ENCODE assay signal across 1 cellular context in genomic region chr16:10323528-10323869, GRCh38.
TF ChIP-seq lines count a peak whose summit lies in the region.

No MANE protein-coding gene starts in this region.

TF ChIP-seq in GM12878, 131 proteins besides CTCF, POLR2A, EP300 and RAD21:
- no peak for TF ChIP-seq ZNF24 (IDR thresholded peaks at IDR 0.05)
- no peak for TF ChIP-seq POU2F2 (IDR thresholded peaks at IDR 0.05; ENCODE audit: borderline replicate concordance, low read depth, low read length)
- TF ChIP-seq, protein P1, sequence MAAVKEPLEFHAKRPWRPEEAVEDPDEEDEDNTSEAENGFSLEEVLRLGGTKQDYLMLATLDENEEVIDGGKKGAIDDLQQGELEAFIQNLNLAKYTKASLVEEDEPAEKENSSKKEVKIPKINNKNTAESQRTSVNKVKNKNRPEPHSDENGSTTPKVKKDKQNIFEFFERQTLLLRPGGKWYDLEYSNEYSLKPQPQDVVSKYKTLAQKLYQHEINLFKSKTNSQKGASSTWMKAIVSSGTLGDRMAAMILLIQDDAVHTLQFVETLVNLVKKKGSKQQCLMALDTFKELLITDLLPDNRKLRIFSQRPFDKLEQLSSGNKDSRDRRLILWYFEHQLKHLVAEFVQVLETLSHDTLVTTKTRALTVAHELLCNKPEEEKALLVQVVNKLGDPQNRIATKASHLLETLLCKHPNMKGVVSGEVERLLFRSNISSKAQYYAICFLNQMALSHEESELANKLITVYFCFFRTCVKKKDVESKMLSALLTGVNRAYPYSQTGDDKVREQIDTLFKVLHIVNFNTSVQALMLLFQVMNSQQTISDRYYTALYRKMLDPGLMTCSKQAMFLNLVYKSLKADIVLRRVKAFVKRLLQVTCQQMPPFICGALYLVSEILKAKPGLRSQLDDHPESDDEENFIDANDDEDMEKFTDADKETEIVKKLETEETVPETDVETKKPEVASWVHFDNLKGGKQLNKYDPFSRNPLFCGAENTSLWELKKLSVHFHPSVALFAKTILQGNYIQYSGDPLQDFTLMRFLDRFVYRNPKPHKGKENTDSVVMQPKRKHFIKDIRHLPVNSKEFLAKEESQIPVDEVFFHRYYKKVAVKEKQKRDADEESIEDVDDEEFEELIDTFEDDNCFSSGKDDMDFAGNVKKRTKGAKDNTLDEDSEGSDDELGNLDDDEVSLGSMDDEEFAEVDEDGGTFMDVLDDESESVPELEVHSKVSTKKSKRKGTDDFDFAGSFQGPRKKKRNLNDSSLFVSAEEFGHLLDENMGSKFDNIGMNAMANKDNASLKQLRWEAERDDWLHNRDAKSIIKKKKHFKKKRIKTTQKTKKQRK (IDR thresholded peaks at IDR 0.05; ENCODE audit: low read depth, low read length), result no peak
- no peak for TF ChIP-seq BHLHE40 (IDR thresholded peaks at IDR 0.05; ENCODE audit: borderline replicate concordance in 1 of 2, low read depth in 2 of 2, low read length in 1 of 2)
- no peak for TF ChIP-seq ASH2L (IDR thresholded peaks at IDR 0.05; ENCODE audit: borderline replicate concordance, low read depth)
- TF ChIP-seq SKIL (IDR thresholded peaks at IDR 0.05; ENCODE audit: low read depth, poor library complexity, severe bottlenecking), result no peak
- TF ChIP-seq TARDBP (IDR thresholded peaks at IDR 0.05; ENCODE audit: borderline replicate concordance), result no peak
- TF ChIP-seq BCL3 (IDR thresholded peaks at IDR 0.05; ENCODE audit: borderline replicate concordance, insufficient read depth, low read depth, low read length, poor library complexity, severe bottlenecking), result no peak
- TF ChIP-seq, protein P2, sequence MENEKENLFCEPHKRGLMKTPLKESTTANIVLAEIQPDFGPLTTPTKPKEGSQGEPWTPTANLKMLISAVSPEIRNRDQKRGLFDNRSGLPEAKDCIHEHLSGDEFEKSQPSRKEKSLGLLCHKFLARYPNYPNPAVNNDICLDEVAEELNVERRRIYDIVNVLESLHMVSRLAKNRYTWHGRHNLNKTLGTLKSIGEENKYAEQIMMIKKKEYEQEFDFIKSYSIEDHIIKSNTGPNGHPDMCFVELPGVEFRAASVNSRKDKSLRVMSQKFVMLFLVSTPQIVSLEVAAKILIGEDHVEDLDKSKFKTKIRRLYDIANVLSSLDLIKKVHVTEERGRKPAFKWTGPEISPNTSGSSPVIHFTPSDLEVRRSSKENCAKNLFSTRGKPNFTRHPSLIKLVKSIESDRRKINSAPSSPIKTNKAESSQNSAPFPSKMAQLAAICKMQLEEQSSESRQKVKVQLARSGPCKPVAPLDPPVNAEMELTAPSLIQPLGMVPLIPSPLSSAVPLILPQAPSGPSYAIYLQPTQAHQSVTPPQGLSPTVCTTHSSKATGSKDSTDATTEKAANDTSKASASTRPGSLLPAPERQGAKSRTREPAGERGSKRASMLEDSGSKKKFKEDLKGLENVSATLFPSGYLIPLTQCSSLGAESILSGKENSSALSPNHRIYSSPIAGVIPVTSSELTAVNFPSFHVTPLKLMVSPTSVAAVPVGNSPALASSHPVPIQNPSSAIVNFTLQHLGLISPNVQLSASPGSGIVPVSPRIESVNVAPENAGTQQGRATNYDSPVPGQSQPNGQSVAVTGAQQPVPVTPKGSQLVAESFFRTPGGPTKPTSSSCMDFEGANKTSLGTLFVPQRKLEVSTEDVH (IDR thresholded peaks at IDR 0.05; ENCODE audit: low read depth, partially characterized antibody), result no peak
